ENCODE assay signal across 10 cellular contexts in the genomic region with DNA sequence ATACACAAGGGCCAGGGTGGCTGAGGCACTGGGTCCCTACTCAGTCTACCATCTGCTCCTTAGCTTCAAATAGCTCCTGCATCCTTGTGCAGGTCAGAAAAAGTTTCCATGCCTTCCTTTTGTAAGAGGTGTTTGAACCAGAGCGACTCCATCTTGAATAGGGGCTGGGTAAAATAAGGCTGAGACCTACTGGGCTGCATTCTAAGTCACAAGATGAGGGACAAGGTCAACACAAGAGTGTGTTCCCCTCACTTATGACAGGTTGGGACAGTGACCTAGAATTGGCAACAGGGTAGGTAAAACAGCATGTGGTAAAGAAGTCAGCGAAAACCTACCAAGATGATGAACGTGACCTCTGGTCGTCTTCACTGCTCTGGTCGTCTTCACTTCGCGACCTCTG.
"Had no signal": no experiment of that assay in that cellular context is flagged by ENCODE, and none has a peak within 500 bp of the region (broad histone marks: within the 10 kb centered on the region; RNA-seq: fewer than 3 reads in every experiment).

No MANE protein-coding gene starts in this region.

- H3K4me2 ChIP-seq: GM23338 had no signal

- FAIRE-seq: H1, H54 had no signal

- H3K36me3 ChIP-seq: HAP-1 had no signal

- H3K4me3 ChIP-seq: GM23338, HAP-1 had no signal

- H3K9me3 ChIP-seq: HAP-1 had no signal

- DNase-seq: GOT3, H7, H9, HCEC 1CT, HFFc6 had no signal

- H2AFZ ChIP-seq: GM23338 had no signal

- H3K27ac Mint-ChIP-seq: GM23338, H9, HFFc6 had no signal

- H3K4me3 Mint-ChIP-seq: GM23338, H9, HFFc6 had no signal

- ATAC-seq: GM23338, HCT116 had no signal

- H3K9me3 Mint-ChIP-seq: GM23338, H9 had no signal
